ENCODE assay signal across 10 cellular contexts in genomic region chr10:61606971-61607907, GRCh38. TPM values are rescaled to one million over a fixed set of nuclear protein-coding genes. Genes with fewer than 3 reads are reported as not detected.
DNase-seq lines count a peak whose midpoint lies in the region; ATAC-seq and TF ChIP-seq lines count a peak whose summit lies in the region.
"Had no signal": no experiment of that assay in that cellular context is flagged by ENCODE, and none has a peak within 500 bp of the region (broad histone marks: within the 10 kb centered on the region; RNA-seq: fewer than 3 reads in every experiment).

No MANE protein-coding gene starts in this region.

- peaks cover 16% of the 10 kb centered on the region for H3K4me1 Mint-ChIP-seq in brain

- H3K36me3 ChIP-seq in neural cell (ENCODE audit: insufficient read depth, low read length), result no peaks in the 10 kb centered on the region

- no peaks in the 10 kb centered on the region for H3K9me2 ChIP-seq in neural cell (ENCODE audit: insufficient read depth, low read length)

- TF ChIP-seq RAD21 in neural cell (conservative IDR thresholded peaks at IDR 0.05), result no peak

- in situ Hi-C loops in GM13976 (cut with MboI; ENCODE audit: low sequenced_read_pairs, unreplicated experiment), result no loop called here

- no peaks in the 10 kb centered on the region for H3F3A ChIP-seq in neural cell (ENCODE audit: insufficient read depth, low read length, poor library complexity, severe bottlenecking)

- H3K9me3 Mint-ChIP-seq in brain, result peaks cover 0 to 6% (median 0%) of the 10 kb centered on the region in 5 experiments
- H3K9me3 Mint-ChIP-seq: effector memory CD8-positive, alpha-beta T cell had no signal

- no peak overlapping the region for H2AFZ ChIP-seq in neural cell (ENCODE audit: low read depth, low read length)

- no peak overlapping the region for H3K9ac ChIP-seq in neural cell (ENCODE audit: low read length)

- TF ChIP-seq EP300 in neural cell (conservative IDR thresholded peaks at IDR 0.05; ENCODE audit: poor library complexity, severe bottlenecking), result no peak

- TF ChIP-seq CTCF in GM13976 (IDR thresholded peaks at IDR 0.05; ENCODE audit: borderline replicate concordance, control extremely low read depth, extremely low read depth, insufficient read depth, missing control alignments) (peak; percentile 17), brain (conservative IDR thresholded peaks at IDR 0.05) (peak; percentile 39 to 51), neural cell (IDR thresholded peaks at IDR 0.05; ENCODE audit: poor library complexity, severe bottlenecking) (peak; percentile 31)

- ATAC-seq in GM19324 (IDR thresholded peaks at IDR 0.05; ENCODE audit: low FRiP score, unreplicated experiment), result no peak
- ATAC-seq in sciatic nerve, result no peak
- ATAC-seq: effector memory CD8-positive, alpha-beta T cell had no signal

- no peak overlapping the region for H3K27ac ChIP-seq in neural cell (ENCODE audit: low read length)

- no peaks in the 10 kb centered on the region for H3K27me3 ChIP-seq in neural cell (ENCODE audit: insufficient read depth, low read depth, low read length)

- no peak overlapping the region for H3K27ac Mint-ChIP-seq in brain
- H3K27ac Mint-ChIP-seq: effector memory CD8-positive, alpha-beta T cell had no signal

- H3K9me3 ChIP-seq in neural cell (ENCODE audit: low read length), result no peaks in the 10 kb centered on the region

- no peak overlapping the region for H3K4me2 ChIP-seq in neural cell (ENCODE audit: low read length)

- no peaks in the 10 kb centered on the region for H3K36me3 Mint-ChIP-seq in brain

- no peaks in the 10 kb centered on the region for H3K79me2 ChIP-seq in neural cell (replicated peaks; ENCODE audit: insufficient read depth, low read length)

- H3K4me3 ChIP-seq in neural cell (ENCODE audit: low read length), result no peak overlapping the region

- H4K20me1 ChIP-seq in neural cell (ENCODE audit: insufficient read depth), result no peaks in the 10 kb centered on the region

- no peaks in the 10 kb centered on the region for H3K27me3 Mint-ChIP-seq in brain

- intact Hi-C loops in posterior vena cava (cut with DNase I) (no loop called here), sciatic nerve (cut with DNase I) (no loop called here)

- DNase-seq in GM13976 (ENCODE audit: low spot score) (no peak), HT-29 (ENCODE audit: low spot score) (peak; percentile 45), middle frontal gyrus (ENCODE audit: extremely low spot score, low spot score) (no peak), posterior vena cava (ENCODE audit: low spot score) (no peak), sciatic nerve (ENCODE audit: low spot score) (no peak)
- DNase-seq: effector memory CD8-positive, alpha-beta T cell had no signal

- no peak overlapping the region for H3K4me3 Mint-ChIP-seq in brain
- H3K4me3 Mint-ChIP-seq: effector memory CD8-positive, alpha-beta T cell had no signal

TF ChIP-seq in neural cell, 6 proteins besides CTCF, POLR2A, EP300 and RAD21:
- TF ChIP-seq TAF1 (IDR thresholded peaks at IDR 0.05; ENCODE audit: low read depth), result no peak

RNA-seq across cellular contexts. Expression of gene CABCOCO1, which starts 55.5 kb away (rescaled TPM):
- not detected in 2 replicates for total RNA-seq in HT-29 (2014; rRNA removed; shearing (Covaris generic))
- polyA plus RNA-seq in brain (ENCODE audit: insufficient read depth, low read depth, low replicate concordance) (2.3 TPM), neural cell (0.31 TPM in 1 of 2 replicates, not detected in the other)
- not detected in 2 replicates for polyA minus RNA-seq in neural cell
- total RNA-seq in posterior vena cava (1 to 10 TPM; 1.4 TPM), sciatic nerve (not detected)
- total RNA-seq: T-helper 1 cell treated with Interleukin-12 subunit alpha and Interleukin-12 subunit beta and Interleukin-4 antibody, amounts not matched to agents 30 ng/mL and 1 ng/mL, for 36 hours had no signal
